1 cellular context compared by ENCODE assay signal in the genomic region with DNA sequence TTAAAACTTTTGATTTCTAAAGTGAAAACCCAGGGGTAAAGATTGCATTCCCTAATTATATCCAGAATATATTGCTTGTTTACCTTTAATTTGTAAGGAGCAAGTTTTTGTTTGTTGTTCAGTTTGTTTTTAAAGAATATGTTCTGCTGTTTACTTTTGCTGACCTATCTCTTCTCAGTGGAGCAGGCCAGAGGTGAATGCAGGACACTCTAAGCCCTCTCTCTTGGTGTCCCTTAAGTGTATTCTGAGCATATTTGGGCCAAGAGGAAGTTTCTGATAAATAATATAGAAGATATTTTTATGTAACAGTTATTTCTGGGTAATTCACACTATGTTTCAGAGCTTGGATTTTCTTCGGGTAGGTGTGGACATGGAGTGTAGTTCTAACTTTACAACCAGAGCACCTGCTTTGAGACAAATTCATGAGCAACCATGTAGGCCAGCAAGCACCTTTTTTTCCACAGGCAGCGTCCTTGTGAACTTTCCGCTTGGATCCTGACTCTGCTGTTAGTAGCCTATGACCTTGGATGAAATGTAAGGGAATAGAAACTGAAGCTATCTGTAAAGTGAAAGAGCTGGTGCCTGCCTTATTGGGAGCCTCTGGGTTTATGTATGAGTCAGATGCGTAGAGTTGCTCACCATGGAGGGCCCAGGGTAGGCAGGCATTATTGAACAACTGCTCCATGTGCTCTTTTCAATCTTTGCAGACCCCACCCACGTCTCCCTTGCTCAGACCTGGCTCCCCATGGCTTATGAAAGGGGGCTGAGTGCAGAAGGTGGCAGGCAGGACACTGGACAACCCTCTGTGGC.
TF ChIP-seq lines count a peak whose summit lies in the region.

No MANE protein-coding gene starts in this region.

TF ChIP-seq in GM12878, 131 proteins besides CTCF, POLR2A, EP300 and RAD21 (continues in another document):
- TF ChIP-seq PAX8 (IDR thresholded peaks at IDR 0.05) (no peak), SIN3A (IDR thresholded peaks at IDR 0.05; ENCODE audit: low read depth, low read length) (no peak), SRF (IDR thresholded peaks at IDR 0.05; ENCODE audit: low read depth in 2 of 2, low read length in 2 of 2) (peak in 1 of 2 experiments; percentile 62; a peak in 1 of 4 replicates), MYB (IDR thresholded peaks at IDR 0.05; ENCODE audit: borderline replicate concordance, low read depth, low read length) (no peak), CREM (IDR thresholded peaks at IDR 0.05; ENCODE audit: low read depth) (peak; percentile 6; the same call in 1 of the 2 replicates), ZNF217 (IDR thresholded peaks at IDR 0.05) (no peak), SP1 (IDR thresholded peaks at IDR 0.05; ENCODE audit: low read depth, low read length) (no peak), EZH2 (IDR thresholded peaks at IDR 0.05; ENCODE audit: borderline replicate concordance, control insufficient read depth, low read depth, low read length) (no peak), POU2F2 (IDR thresholded peaks at IDR 0.05; ENCODE audit: borderline replicate concordance, low read depth, low read length) (0 out of 3 replicates have a peak, but pooled peaks have one; percentile 29), TAF1 (IDR thresholded peaks at IDR 0.05; ENCODE audit: borderline replicate concordance, low read depth, low read length) (no peak), NR2F1 (conservative IDR thresholded peaks at IDR 0.05) (peak; percentile 77; the same call in 1 of the 2 replicates), DPF2 (IDR thresholded peaks at IDR 0.05) (peak; percentile 16; the same call in 1 of the 2 replicates), SMAD1 (IDR thresholded peaks at IDR 0.05; ENCODE audit: low read depth, partially characterized antibody) (no peak), MXI1 (IDR thresholded peaks at IDR 0.05; ENCODE audit: low read depth, low read length) (no peak), RUNX3 (IDR thresholded peaks at IDR 0.05; ENCODE audit: low read length) (peak; percentile 38; the same call in 1 of the 2 replicates), KDM1A (IDR thresholded peaks at IDR 0.05; ENCODE audit: borderline replicate concordance) (no peak), CHD4 (IDR thresholded peaks at IDR 0.05) (no peak), NFIC (IDR thresholded peaks at IDR 0.05; ENCODE audit: low read depth, low read length) (0 out of 2 replicates have a peak, but pooled peaks have one; percentile 20), ZNF384 (IDR thresholded peaks at IDR 0.05; ENCODE audit: borderline replicate concordance, low read depth, low read length) (no peak), POLR2AphosphoS5 (IDR thresholded peaks at IDR 0.05; ENCODE audit: low read length) (no peak), TARDBP (IDR thresholded peaks at IDR 0.05; ENCODE audit: borderline replicate concordance) (no peak), RB1 (IDR thresholded peaks at IDR 0.05; ENCODE audit: borderline replicate concordance) (0 out of 2 replicates have a peak, but pooled peaks have one; percentile 34), ETV6 (conservative IDR thresholded peaks at IDR 0.05 in 1 of 2, IDR thresholded peaks at IDR 0.05 in 1 of 2; ENCODE audit: borderline replicate concordance in 1 of 2, low read depth in 1 of 2) (no peak), CHD2 (IDR thresholded peaks at IDR 0.05; ENCODE audit: borderline replicate concordance, low read depth, low read length) (no peak), NBN (IDR thresholded peaks at IDR 0.05) (peak; percentile 19; the same call in 1 of the 2 replicates), MTA3 (IDR thresholded peaks at IDR 0.05; ENCODE audit: borderline replicate concordance, low read length) (no peak), YBX1 (IDR thresholded peaks at IDR 0.05) (no peak), ZNF24 (IDR thresholded peaks at IDR 0.05) (no peak), NFXL1 (IDR thresholded peaks at IDR 0.05; ENCODE audit: borderline replicate concordance) (no peak), CHD1 (IDR thresholded peaks at IDR 0.05; ENCODE audit: low read depth, low read length) (no peak), PML (IDR thresholded peaks at IDR 0.05; ENCODE audit: low read length) (0 out of 2 replicates have a peak, but pooled peaks have one; percentile 18), SPI1 (IDR thresholded peaks at IDR 0.05; ENCODE audit: borderline replicate concordance, insufficient read depth, low read depth, low read length) (no peak), RFX5 (IDR thresholded peaks at IDR 0.05; ENCODE audit: low read depth, low read length) (no peak)
- TF ChIP-seq, protein P1, sequence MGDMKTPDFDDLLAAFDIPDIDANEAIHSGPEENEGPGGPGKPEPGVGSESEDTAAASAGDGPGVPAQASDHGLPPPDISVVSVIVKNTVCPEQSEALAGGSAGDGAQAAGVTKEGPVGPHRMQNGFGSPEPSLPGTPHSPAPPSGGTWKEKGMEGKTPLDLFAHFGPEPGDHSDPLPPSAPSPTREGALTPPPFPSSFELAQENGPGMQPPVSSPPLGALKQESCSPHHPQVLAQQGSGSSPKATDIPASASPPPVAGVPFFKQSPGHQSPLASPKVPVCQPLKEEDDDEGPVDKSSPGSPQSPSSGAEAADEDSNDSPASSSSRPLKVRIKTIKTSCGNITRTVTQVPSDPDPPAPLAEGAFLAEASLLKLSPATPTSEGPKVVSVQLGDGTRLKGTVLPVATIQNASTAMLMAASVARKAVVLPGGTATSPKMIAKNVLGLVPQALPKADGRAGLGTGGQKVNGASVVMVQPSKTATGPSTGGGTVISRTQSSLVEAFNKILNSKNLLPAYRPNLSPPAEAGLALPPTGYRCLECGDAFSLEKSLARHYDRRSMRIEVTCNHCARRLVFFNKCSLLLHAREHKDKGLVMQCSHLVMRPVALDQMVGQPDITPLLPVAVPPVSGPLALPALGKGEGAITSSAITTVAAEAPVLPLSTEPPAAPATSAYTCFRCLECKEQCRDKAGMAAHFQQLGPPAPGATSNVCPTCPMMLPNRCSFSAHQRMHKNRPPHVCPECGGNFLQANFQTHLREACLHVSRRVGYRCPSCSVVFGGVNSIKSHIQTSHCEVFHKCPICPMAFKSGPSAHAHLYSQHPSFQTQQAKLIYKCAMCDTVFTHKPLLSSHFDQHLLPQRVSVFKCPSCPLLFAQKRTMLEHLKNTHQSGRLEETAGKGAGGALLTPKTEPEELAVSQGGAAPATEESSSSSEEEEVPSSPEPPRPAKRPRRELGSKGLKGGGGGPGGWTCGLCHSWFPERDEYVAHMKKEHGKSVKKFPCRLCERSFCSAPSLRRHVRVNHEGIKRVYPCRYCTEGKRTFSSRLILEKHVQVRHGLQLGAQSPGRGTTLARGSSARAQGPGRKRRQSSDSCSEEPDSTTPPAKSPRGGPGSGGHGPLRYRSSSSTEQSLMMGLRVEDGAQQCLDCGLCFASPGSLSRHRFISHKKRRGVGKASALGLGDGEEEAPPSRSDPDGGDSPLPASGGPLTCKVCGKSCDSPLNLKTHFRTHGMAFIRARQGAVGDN (IDR thresholded peaks at IDR 0.05), result peak; percentile 64; the same call in 1 of the 2 replicates
- TF ChIP-seq, protein P2, sequence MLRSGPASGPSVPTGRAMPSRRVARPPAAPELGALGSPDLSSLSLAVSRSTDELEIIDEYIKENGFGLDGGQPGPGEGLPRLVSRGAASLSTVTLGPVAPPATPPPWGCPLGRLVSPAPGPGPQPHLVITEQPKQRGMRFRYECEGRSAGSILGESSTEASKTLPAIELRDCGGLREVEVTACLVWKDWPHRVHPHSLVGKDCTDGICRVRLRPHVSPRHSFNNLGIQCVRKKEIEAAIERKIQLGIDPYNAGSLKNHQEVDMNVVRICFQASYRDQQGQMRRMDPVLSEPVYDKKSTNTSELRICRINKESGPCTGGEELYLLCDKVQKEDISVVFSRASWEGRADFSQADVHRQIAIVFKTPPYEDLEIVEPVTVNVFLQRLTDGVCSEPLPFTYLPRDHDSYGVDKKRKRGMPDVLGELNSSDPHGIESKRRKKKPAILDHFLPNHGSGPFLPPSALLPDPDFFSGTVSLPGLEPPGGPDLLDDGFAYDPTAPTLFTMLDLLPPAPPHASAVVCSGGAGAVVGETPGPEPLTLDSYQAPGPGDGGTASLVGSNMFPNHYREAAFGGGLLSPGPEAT (IDR thresholded peaks at IDR 0.05; ENCODE audit: low read depth), result peak; percentile 30; the same call in 1 of the 2 replicates
- TF ChIP-seq, protein P3, sequence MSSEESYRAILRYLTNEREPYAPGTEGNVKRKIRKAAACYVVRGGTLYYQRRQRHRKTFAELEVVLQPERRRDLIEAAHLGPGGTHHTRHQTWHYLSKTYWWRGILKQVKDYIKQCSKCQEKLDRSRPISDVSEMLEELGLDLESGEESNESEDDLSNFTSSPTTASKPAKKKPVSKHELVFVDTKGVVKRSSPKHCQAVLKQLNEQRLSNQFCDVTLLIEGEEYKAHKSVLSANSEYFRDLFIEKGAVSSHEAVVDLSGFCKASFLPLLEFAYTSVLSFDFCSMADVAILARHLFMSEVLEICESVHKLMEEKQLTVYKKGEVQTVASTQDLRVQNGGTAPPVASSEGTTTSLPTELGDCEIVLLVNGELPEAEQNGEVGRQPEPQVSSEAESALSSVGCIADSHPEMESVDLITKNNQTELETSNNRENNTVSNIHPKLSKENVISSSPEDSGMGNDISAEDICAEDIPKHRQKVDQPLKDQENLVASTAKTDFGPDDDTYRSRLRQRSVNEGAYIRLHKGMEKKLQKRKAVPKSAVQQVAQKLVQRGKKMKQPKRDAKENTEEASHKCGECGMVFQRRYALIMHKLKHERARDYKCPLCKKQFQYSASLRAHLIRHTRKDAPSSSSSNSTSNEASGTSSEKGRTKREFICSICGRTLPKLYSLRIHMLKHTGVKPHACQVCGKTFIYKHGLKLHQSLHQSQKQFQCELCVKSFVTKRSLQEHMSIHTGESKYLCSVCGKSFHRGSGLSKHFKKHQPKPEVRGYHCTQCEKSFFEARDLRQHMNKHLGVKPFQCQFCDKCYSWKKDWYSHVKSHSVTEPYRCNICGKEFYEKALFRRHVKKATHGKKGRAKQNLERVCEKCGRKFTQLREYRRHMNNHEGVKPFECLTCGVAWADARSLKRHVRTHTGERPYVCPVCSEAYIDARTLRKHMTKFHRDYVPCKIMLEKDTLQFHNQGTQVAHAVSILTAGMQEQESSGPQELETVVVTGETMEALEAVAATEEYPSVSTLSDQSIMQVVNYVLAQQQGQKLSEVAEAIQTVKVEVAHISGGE (CRISPR knock-in tag; IDR thresholded peaks at IDR 0.05), result no peak
- TF ChIP-seq, protein P4, sequence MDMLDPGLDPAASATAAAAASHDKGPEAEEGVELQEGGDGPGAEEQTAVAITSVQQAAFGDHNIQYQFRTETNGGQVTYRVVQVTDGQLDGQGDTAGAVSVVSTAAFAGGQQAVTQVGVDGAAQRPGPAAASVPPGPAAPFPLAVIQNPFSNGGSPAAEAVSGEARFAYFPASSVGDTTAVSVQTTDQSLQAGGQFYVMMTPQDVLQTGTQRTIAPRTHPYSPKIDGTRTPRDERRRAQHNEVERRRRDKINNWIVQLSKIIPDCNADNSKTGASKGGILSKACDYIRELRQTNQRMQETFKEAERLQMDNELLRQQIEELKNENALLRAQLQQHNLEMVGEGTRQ (IDR thresholded peaks at IDR 0.05; ENCODE audit: borderline replicate concordance, low read depth, low read length), result no peak
- TF ChIP-seq, protein P5, sequence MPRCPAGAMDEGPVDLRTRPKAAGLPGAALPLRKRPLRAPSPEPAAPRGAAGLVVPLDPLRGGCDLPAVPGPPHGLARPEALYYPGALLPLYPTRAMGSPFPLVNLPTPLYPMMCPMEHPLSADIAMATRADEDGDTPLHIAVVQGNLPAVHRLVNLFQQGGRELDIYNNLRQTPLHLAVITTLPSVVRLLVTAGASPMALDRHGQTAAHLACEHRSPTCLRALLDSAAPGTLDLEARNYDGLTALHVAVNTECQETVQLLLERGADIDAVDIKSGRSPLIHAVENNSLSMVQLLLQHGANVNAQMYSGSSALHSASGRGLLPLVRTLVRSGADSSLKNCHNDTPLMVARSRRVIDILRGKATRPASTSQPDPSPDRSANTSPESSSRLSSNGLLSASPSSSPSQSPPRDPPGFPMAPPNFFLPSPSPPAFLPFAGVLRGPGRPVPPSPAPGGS (IDR thresholded peaks at IDR 0.05; ENCODE audit: borderline replicate concordance, insufficient read depth, low read depth, low read length, poor library complexity, severe bottlenecking), result no peak
- TF ChIP-seq, protein P6, sequence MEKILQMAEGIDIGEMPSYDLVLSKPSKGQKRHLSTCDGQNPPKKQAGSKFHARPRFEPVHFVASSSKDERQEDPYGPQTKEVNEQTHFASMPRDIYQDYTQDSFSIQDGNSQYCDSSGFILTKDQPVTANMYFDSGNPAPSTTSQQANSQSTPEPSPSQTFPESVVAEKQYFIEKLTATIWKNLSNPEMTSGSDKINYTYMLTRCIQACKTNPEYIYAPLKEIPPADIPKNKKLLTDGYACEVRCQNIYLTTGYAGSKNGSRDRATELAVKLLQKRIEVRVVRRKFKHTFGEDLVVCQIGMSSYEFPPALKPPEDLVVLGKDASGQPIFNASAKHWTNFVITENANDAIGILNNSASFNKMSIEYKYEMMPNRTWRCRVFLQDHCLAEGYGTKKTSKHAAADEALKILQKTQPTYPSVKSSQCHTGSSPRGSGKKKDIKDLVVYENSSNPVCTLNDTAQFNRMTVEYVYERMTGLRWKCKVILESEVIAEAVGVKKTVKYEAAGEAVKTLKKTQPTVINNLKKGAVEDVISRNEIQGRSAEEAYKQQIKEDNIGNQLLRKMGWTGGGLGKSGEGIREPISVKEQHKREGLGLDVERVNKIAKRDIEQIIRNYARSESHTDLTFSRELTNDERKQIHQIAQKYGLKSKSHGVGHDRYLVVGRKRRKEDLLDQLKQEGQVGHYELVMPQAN (conservative IDR thresholded peaks at IDR 0.05), result no peak
- TF ChIP-seq, protein P7, sequence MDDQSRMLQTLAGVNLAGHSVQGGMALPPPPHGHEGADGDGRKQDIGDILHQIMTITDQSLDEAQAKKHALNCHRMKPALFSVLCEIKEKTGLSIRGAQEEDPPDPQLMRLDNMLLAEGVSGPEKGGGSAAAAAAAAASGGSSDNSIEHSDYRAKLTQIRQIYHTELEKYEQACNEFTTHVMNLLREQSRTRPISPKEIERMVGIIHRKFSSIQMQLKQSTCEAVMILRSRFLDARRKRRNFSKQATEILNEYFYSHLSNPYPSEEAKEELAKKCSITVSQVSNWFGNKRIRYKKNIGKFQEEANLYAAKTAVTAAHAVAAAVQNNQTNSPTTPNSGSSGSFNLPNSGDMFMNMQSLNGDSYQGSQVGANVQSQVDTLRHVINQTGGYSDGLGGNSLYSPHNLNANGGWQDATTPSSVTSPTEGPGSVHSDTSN (IDR thresholded peaks at IDR 0.05; ENCODE audit: insufficient replicate concordance, low read depth, low read length), result no peak
- TF ChIP-seq, protein P8, sequence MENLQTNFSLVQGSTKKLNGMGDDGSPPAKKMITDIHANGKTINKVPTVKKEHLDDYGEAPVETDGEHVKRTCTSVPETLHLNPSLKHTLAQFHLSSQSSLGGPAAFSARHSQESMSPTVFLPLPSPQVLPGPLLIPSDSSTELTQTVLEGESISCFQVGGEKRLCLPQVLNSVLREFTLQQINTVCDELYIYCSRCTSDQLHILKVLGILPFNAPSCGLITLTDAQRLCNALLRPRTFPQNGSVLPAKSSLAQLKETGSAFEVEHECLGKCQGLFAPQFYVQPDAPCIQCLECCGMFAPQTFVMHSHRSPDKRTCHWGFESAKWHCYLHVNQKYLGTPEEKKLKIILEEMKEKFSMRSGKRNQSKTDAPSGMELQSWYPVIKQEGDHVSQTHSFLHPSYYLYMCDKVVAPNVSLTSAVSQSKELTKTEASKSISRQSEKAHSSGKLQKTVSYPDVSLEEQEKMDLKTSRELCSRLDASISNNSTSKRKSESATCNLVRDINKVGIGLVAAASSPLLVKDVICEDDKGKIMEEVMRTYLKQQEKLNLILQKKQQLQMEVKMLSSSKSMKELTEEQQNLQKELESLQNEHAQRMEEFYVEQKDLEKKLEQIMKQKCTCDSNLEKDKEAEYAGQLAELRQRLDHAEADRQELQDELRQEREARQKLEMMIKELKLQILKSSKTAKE (IDR thresholded peaks at IDR 0.05; ENCODE audit: low read depth, poor library complexity, severe bottlenecking), result no peak
- TF ChIP-seq, protein P9, sequence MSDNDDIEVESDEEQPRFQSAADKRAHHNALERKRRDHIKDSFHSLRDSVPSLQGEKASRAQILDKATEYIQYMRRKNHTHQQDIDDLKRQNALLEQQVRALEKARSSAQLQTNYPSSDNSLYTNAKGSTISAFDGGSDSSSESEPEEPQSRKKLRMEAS (IDR thresholded peaks at IDR 0.05; ENCODE audit: low read depth, low read length), result no peak
